13 cellular contexts compared by ENCODE assay signal in genomic region chr6:141451508-141452353, GRCh38.
DNase-seq lines count a peak whose midpoint lies in the region; ATAC-seq lines count a peak whose summit lies in the region.
"Had no signal": no experiment of that assay in that cellular context is flagged by ENCODE, and none has a peak within 500 bp of the region (broad histone marks: within the 10 kb centered on the region; RNA-seq: fewer than 3 reads in every experiment).

No MANE protein-coding gene starts in this region.

- DNase-seq in GM23248 (peak; percentile 79), NT2/D1 (ENCODE audit: low read depth, low spot score) (peak; percentile 18), epithelial cell of prostate (ENCODE audit: low read depth, low spot score) (peak; percentile 8), renal cortical epithelial cell (ENCODE audit: low read depth) (peak; percentile 73), NCI-H2171 (lab: John Stamatoyannopoulos, UW) (no peak)
- DNase-seq: activated CD4-positive, alpha-beta T cell treated with anti-CD3 and anti-CD28 coated beads, Interleukin-2, amount 10 ng/mL, durations not matched to agents 24 days and 14 days; activated naive CD8-positive, alpha-beta T cell treated with anti-CD3 and anti-CD28 coated beads for 36 hours; left lung; NCI-H1436; SHP77 treated with DMSO at 0.1 percent for 48 hours; upper lobe of right lung had no signal

- H3K4me1 ChIP-seq in GM23248 (ENCODE audit: insufficient read depth) (peaks cover 30% of the 10 kb centered on the region), NT2/D1 (ENCODE audit: insufficient read depth, insufficient read length) (no peaks in the 10 kb centered on the region)
- H3K4me1 ChIP-seq: left lung, upper lobe of right lung had no signal

- WGBS in GM23248 (ENCODE audit: low coverage in 1 of 2, low lambda C conversion rate in 2 of 2, missing lambda C conversion rate in 2 of 2), 2 experiments: 0% methylated on average over 1 of the region's 1 CpG

- no peaks in the 10 kb centered on the region for H4K20me1 ChIP-seq in GM23248 (ENCODE audit: insufficient read depth)

- peaks cover 29% of the 10 kb centered on the region for H3F3A ChIP-seq in GM23248 (ENCODE audit: insufficient read depth)

- H3K9me2 ChIP-seq in GM23248 (ENCODE audit: insufficient read depth): no peaks in the 10 kb centered on the region

- peak overlapping the region; percentile 58 for H2AFZ ChIP-seq in GM23248

- H3K4me2 ChIP-seq in GM23248 (ENCODE audit: unreplicated experiment): peak overlapping the region; percentile 81

- no peaks in the 10 kb centered on the region for H3K79me2 ChIP-seq in GM23248 (ENCODE audit: insufficient read depth)

- H3K9me3 ChIP-seq in GM23248 (ENCODE audit: low read depth): no peaks in the 10 kb centered on the region
- H3K9me3 ChIP-seq in NT2/D1 (ENCODE audit: insufficient read depth, low read length): no peaks in the 10 kb centered on the region
- H3K9me3 ChIP-seq: left lung, upper lobe of right lung had no signal

- H3K27ac ChIP-seq in GM23248 (peak overlapping the region; percentile 86), epithelial cell of prostate (peak overlapping the region; percentile 76)
- H3K27ac ChIP-seq: left lung, upper lobe of right lung had no signal

- H3K36me3 ChIP-seq in GM23248 (ENCODE audit: low read depth) (no peaks in the 10 kb centered on the region), NT2/D1 (ENCODE audit: insufficient read depth, insufficient read length, low read length) (no peaks in the 10 kb centered on the region)
- H3K36me3 ChIP-seq: left lung, upper lobe of right lung had no signal

- in situ Hi-C loops in GM23248 (cut with MboI): no loop called here

- H3K4me3 ChIP-seq in GM23248: peak overlapping the region; percentile 31
- no peak overlapping the region for H3K4me3 ChIP-seq in NT2/D1 (ENCODE audit: insufficient read length, low read depth)
- H3K4me3 ChIP-seq: left lung, upper lobe of right lung had no signal

- H3K9ac ChIP-seq in GM23248 (peak overlapping the region; percentile 34), NT2/D1 (ENCODE audit: insufficient read length, low read depth) (no peak overlapping the region)

- ATAC-seq in HG02763 (IDR thresholded peaks at IDR 0.05; ENCODE audit: unreplicated experiment) (no peak), GM21447 (IDR thresholded peaks at IDR 0.05; ENCODE audit: unreplicated experiment) (no peak)
- ATAC-seq: left lung, upper lobe of right lung had no signal

- H3K27me3 ChIP-seq in GM23248 (replicated peaks; ENCODE audit: insufficient read depth) (no peaks in the 10 kb centered on the region), NT2/D1 (ENCODE audit: insufficient read depth, insufficient read length) (no peaks in the 10 kb centered on the region)
- H3K27me3 ChIP-seq: left lung, upper lobe of right lung had no signal
